ENCODE assay signal across 13 cellular contexts in the genomic region with DNA sequence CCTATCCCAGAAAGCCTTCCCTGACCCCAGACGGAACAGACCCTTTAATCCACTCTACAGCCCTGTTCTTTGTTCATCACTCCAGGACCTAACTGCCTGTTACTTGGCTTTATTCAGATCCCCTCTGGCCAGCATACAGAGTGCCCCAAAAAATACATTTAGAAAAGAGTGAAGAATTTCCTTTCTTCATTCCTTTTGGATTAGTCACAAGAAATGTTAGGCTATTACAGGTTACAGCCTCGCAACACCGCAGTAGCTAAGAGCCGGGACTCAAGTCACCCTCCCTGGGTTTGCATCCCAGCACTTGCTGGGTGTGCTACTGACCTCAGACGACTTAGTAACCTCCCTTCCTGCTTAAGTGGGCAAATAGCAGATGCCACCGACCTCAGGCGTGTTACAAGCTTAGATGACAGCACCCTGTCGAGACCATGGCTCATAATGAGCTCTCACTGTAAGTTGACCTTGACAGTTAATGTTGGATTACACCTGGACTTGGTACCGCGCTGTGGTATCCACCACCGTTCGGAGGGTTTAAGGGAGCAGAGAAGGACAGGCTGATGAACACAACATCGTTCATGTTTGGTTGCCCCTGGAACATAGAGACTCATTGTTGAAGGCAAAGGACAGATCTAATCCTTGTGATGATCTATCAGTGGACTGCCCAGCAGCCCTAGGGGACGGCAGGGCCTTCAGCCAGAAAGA. TPM values are rescaled to one million over a fixed set of nuclear protein-coding genes. Genes with fewer than 3 reads are reported as not detected.
DNase-seq lines count a peak whose midpoint lies in the region; ATAC-seq and TF ChIP-seq lines count a peak whose summit lies in the region.
"Had no signal": no experiment of that assay in that cellular context is flagged by ENCODE, and none has a peak within 500 bp of the region (broad histone marks: within the 10 kb centered on the region; RNA-seq: fewer than 3 reads in every experiment).

No MANE protein-coding gene starts in this region.

- no peak overlapping the region for H3K4me3 ChIP-seq in HCT116 (replicated peaks in 1 of 2; ENCODE audit: low read depth in 1 of 2, low read length in 2 of 2)
- no peak overlapping the region for H3K4me3 ChIP-seq in fibroblast of pulmonary artery (replicated peaks; ENCODE audit: low read depth, low read length)
- no peak overlapping the region for H3K4me3 ChIP-seq in retinal pigment epithelial cell (ENCODE audit: low read length)

- H4K20me1 ChIP-seq in HCT116 (ENCODE audit: insufficient read depth) = no peaks in the 10 kb centered on the region; the same call in 1 of the 2 replicates

- POLR2A ChIA-PET in HCT116 (lab: Charles Lee) = no interaction called here

- no TSS peak for BruUV-seq in HCT116 (replicated peaks; lab: Mats Ljungman, UMichigan)

- H2AFZ ChIP-seq in HCT116 (ENCODE audit: low read depth, low read length, poor library complexity, severe bottlenecking) = no peak overlapping the region

- peaks cover 10% of the 10 kb centered on the region for H3K79me2 ChIP-seq in HCT116 (ENCODE audit: insufficient read depth, low read length)

- intact Hi-C loops in HCT116 (cut with micrococcal nuclease) = no loop called here

- H3K4me1 ChIP-seq in HCT116 (ENCODE audit: control insufficient read depth in 1 of 2, insufficient read depth in 2 of 2, low read length in 2 of 2) = peaks cover 15 to 26% of the 10 kb centered on the region in 2 experiments

- H3K36me3 ChIP-seq in HCT116 (ENCODE audit: control insufficient read depth in 1 of 2, insufficient read depth in 2 of 2, low read length in 2 of 2) = 0 out of 4 replicates have a peak, but pooled peaks cover 0 to 5% of the 10 kb centered on the region in 2 experiments

- H3K27ac ChIP-seq in HCT116 (ENCODE audit: low read depth, low read length) = no peak overlapping the region

- no peak for TF ChIP-seq RAD21 in HCT116 (IDR thresholded peaks at IDR 0.05; ENCODE audit: low read depth)

- TF ChIP-seq POLR2A in HCT116 (IDR thresholded peaks at IDR 0.05; ENCODE audit: borderline replicate concordance, extremely low read depth, insufficient read depth, insufficient read length) = no peak

- no peaks in the 10 kb centered on the region for H3K9me2 ChIP-seq in HCT116 (ENCODE audit: insufficient read depth)

- RAD21 ChIA-PET in HCT116 (lab: Charles Lee; ENCODE audit: low non-redundant PET in 1 of 2, low total read pairs in 2 of 2, uncharacterized antibody in 2 of 2, unreplicated experiment in 2 of 2) = no interaction called here

- H3K27me3 ChIP-seq in HCT116 (ENCODE audit: insufficient read depth, low read length) = no peaks in the 10 kb centered on the region

- peak overlapping the region; percentile 17; the same call in 1 of the 2 replicates for H3K9ac ChIP-seq in HCT116 (ENCODE audit: low read length)

- DNase-seq in HCT116 (ENCODE audit: low read depth, low spot score) = no peak
- peak; percentile 22 for DNase-seq in T1000 (lab: John Stamatoyannopoulos, UW)
- DNase-seq in fibroblast of pulmonary artery (ENCODE audit: low read depth) = peak; percentile 68
- peak; percentile 92 for DNase-seq in retinal pigment epithelial cell (ENCODE audit: low read depth)
- DNase-seq in G401 (ENCODE audit: low spot score) = no peak
- DNase-seq in NCI-H524 (lab: John Stamatoyannopoulos, UW) = no peak
- no peak for DNase-seq in NCI-H526 treated with DMSO at 0.1 percent for 48 hours (lab: John Stamatoyannopoulos, UW)
- DNase-seq: activated CD4-positive, alpha-beta T cell treated with anti-CD3 and anti-CD28 coated beads for 4 hours; effector CD4-positive, alpha-beta T cell; naive B cell; NCI-H2171; SIG-M5 had no signal

- H3K9me3 ChIP-seq in HCT116 (ENCODE audit: control insufficient read depth in 1 of 2, insufficient read depth in 1 of 2, low read depth in 1 of 2, low read length in 2 of 2) = no peaks in the 10 kb centered on the region

- in situ Hi-C loops in G401 (cut with HindIII; ENCODE audit: low sequenced_read_pairs) = no loop called here

- H3K4me2 ChIP-seq in HCT116 (ENCODE audit: low read length) = peak overlapping the region; percentile 50

- no peak for TF ChIP-seq CTCF in HCT116 (IDR thresholded peaks at IDR 0.05 in 2 of 3, conservative IDR thresholded peaks at IDR 0.05 in 1 of 3; ENCODE audit: borderline replicate concordance in 1 of 3, insufficient read depth in 1 of 3, low read depth in 2 of 3, low read length in 2 of 3)
- TF ChIP-seq CTCF in fibroblast of pulmonary artery (IDR thresholded peaks at IDR 0.05; ENCODE audit: low read length, missing control alignments) = no peak
- TF ChIP-seq CTCF in retinal pigment epithelial cell (conservative IDR thresholded peaks at IDR 0.05; ENCODE audit: low read depth, low read length) = no peak

- ATAC-seq in HCT116 = peak; percentile 68
- no peak for ATAC-seq in HG03460 (IDR thresholded peaks at IDR 0.05; ENCODE audit: unreplicated experiment)

- CTCF ChIA-PET in HCT116 (lab: Charles Lee) = interaction anchor here (0.8 to 2.9 kb wide), 4 partner anchors 9 to 105 kb away, joined by 3 to 9 read pairs (median 6); no protein-coding TSS in a partner anchor

TF ChIP-seq in HCT116, 20 proteins besides CTCF, POLR2A, EP300 and RAD21:
- TF ChIP-seq, protein P1, sequence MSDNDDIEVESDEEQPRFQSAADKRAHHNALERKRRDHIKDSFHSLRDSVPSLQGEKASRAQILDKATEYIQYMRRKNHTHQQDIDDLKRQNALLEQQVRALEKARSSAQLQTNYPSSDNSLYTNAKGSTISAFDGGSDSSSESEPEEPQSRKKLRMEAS (IDR thresholded peaks at IDR 0.05) = no peak
- TF ChIP-seq SIN3A (IDR thresholded peaks at IDR 0.05; ENCODE audit: low read depth) (no peak), FOSL1 (IDR thresholded peaks at IDR 0.05; ENCODE audit: low read depth) (peak; percentile 6; the same call in 1 of the 2 replicates), ZFX (IDR thresholded peaks at IDR 0.05) (no peak), EZH2 (IDR thresholded peaks at IDR 0.05) (no peak), EZH2phosphoT487 (IDR thresholded peaks at IDR 0.05; ENCODE audit: borderline replicate concordance) (no peak), JUND (IDR thresholded peaks at IDR 0.05) (0 out of 2 replicates have a peak, but pooled peaks have one; percentile 20), CBX3 (IDR thresholded peaks at IDR 0.05; ENCODE audit: low read depth) (no peak), YY1 (IDR thresholded peaks at IDR 0.05; ENCODE audit: extremely low read depth, insufficient replicate concordance, low read depth, low read length) (no peak)
- TF ChIP-seq, protein P2, sequence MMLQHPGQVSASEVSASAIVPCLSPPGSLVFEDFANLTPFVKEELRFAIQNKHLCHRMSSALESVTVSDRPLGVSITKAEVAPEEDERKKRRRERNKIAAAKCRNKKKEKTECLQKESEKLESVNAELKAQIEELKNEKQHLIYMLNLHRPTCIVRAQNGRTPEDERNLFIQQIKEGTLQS (IDR thresholded peaks at IDR 0.05) = no peak
- TF ChIP-seq, protein P3, sequence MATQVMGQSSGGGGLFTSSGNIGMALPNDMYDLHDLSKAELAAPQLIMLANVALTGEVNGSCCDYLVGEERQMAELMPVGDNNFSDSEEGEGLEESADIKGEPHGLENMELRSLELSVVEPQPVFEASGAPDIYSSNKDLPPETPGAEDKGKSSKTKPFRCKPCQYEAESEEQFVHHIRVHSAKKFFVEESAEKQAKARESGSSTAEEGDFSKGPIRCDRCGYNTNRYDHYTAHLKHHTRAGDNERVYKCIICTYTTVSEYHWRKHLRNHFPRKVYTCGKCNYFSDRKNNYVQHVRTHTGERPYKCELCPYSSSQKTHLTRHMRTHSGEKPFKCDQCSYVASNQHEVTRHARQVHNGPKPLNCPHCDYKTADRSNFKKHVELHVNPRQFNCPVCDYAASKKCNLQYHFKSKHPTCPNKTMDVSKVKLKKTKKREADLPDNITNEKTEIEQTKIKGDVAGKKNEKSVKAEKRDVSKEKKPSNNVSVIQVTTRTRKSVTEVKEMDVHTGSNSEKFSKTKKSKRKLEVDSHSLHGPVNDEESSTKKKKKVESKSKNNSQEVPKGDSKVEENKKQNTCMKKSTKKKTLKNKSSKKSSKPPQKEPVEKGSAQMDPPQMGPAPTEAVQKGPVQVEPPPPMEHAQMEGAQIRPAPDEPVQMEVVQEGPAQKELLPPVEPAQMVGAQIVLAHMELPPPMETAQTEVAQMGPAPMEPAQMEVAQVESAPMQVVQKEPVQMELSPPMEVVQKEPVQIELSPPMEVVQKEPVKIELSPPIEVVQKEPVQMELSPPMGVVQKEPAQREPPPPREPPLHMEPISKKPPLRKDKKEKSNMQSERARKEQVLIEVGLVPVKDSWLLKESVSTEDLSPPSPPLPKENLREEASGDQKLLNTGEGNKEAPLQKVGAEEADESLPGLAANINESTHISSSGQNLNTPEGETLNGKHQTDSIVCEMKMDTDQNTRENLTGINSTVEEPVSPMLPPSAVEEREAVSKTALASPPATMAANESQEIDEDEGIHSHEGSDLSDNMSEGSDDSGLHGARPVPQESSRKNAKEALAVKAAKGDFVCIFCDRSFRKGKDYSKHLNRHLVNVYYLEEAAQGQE (IDR thresholded peaks at IDR 0.05; ENCODE audit: low read depth) = no peak
- TF ChIP-seq, protein P4, sequence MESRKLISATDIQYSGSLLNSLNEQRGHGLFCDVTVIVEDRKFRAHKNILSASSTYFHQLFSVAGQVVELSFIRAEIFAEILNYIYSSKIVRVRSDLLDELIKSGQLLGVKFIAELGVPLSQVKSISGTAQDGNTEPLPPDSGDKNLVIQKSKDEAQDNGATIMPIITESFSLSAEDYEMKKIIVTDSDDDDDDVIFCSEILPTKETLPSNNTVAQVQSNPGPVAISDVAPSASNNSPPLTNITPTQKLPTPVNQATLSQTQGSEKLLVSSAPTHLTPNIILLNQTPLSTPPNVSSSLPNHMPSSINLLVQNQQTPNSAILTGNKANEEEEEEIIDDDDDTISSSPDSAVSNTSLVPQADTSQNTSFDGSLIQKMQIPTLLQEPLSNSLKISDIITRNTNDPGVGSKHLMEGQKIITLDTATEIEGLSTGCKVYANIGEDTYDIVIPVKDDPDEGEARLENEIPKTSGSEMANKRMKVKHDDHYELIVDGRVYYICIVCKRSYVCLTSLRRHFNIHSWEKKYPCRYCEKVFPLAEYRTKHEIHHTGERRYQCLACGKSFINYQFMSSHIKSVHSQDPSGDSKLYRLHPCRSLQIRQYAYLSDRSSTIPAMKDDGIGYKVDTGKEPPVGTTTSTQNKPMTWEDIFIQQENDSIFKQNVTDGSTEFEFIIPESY (IDR thresholded peaks at IDR 0.05; ENCODE audit: extremely low read depth, insufficient replicate concordance, low read length) = no peak

RNA-seq across cellular contexts. Expression of a gene that starts 12.9 kb away (rescaled TPM):
- total RNA-seq in HCT116 (2021; ENCODE audit: unreplicated experiment) = 60.1 TPM
- 32.1 and 38.1 TPM in 2 replicates for polyA plus RNA-seq in HCT116 (2012)
- total RNA-seq in G401 (2014; rRNA removed; shearing (Covaris generic)) = 104 and 105 TPM in 2 replicates

RNA-seq across cellular contexts. Expression of a gene that starts 31.3 kb away (rescaled TPM):
- 3.6 TPM for total RNA-seq in HCT116 (2021; ENCODE audit: unreplicated experiment)
- polyA plus RNA-seq in HCT116 (2012) = 2.4 and 3.0 TPM in 2 replicates
- total RNA-seq in G401 (2014; rRNA removed; shearing (Covaris generic)) = 0.55 and 2.4 TPM in 2 replicates

Comparison
In these comparisons a context has a peak if more than half of its experiments do, and no peak if none do; other contexts are left out.
1. DNase-seq: peak in T1000 (single experiment), fibroblast of pulmonary artery (single experiment) and retinal pigment epithelial cell (single experiment); none in HCT116 (single experiment), G401 (single experiment), NCI-H524 (0 of 2) and NCI-H526 treated with DMSO at 0.1 percent for 48 hours (single experiment).